Comparison of ENCODE assay signal across 11 cellular contexts in genomic region chr1:165397945-165398344, GRCh38. TPM values are rescaled to one million over a fixed set of nuclear protein-coding genes. Genes with fewer than 3 reads are reported as not detected.
DNase-seq lines count a peak whose midpoint lies in the region; ATAC-seq, FAIRE-seq and TF ChIP-seq lines count a peak whose summit lies in the region.
"Had no signal": no experiment of that assay in that cellular context is flagged by ENCODE, and none has a peak within 500 bp of the region (broad histone marks: within the 10 kb centered on the region; RNA-seq: fewer than 3 reads in every experiment).

No MANE protein-coding gene starts in this region.

- ATAC-seq in GM19035 (IDR thresholded peaks at IDR 0.05; ENCODE audit: unreplicated experiment) (no peak), HG03521 (IDR thresholded peaks at IDR 0.05; ENCODE audit: unreplicated experiment) (no peak)

- FAIRE-seq in H54 (lab: Jason Lieb, UNC): no peak
- FAIRE-seq: GM12891 had no signal

- no peak for TF ChIP-seq POLR2A in H54 (IDR thresholded peaks at IDR 0.05; ENCODE audit: low read depth, low read length)

- DNase-seq in H54 (ENCODE audit: insufficient read length, low spot score) (peak; percentile 17), OCI-M1 (lab: John Stamatoyannopoulos, UW) (peak; percentile 20), fibroblast of gingiva (ENCODE audit: low read depth) (peak; percentile 46), renal cortical epithelial cell (ENCODE audit: low read depth) (peak; percentile 35), DMS79 (lab: John Stamatoyannopoulos, UW) (no peak)
- DNase-seq: MM.1S had no signal

RNA-seq across cellular contexts. Expression of gene LMX1A, which starts 41.4 kb away (rescaled TPM):
- not detected in 2 replicates for total RNA-seq in renal cortical epithelial cell
- total RNA-seq: kidney epithelial cell had no signal

RNA-seq across cellular contexts. Expression of gene RXRG, which starts 47.0 kb away (rescaled TPM):
- total RNA-seq in renal cortical epithelial cell: not detected in 2 replicates
- total RNA-seq: ascending aorta, kidney epithelial cell had no signal
